In the genomic region with DNA sequence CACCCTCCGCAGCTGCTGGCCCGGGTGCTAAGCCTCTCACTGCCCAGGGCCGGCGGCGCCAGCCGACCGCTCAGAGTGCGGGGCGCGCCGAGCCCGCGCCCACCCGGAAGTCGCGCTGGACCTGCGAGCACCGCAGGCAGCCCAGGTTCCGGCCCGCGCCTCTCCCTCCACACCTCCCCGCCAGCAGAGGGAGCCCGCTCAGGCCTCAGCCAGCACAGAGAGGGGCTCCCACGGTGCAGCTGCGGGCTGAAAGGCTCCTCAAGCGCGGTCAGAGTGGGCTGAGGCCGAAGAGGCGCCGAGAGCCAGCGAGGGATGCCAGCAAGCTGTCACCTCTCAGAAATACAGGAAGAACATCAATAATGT, we compare ENCODE assay signal across 8 cellular contexts.
DNase-seq lines count a peak whose midpoint lies in the region; ATAC-seq and TF ChIP-seq lines count a peak whose summit lies in the region.
"Not testable (repeated sequence)": the region's sequence is repeated elsewhere in the genome, so short reads cannot be mapped to it uniquely, and the experiment has no call there.

No MANE protein-coding gene starts in this region.

- H3K4me3 Mint-ChIP-seq in CD4-positive, alpha-beta T cell = not testable (repeated sequence)
- peak overlapping the region in 1 of 2 donors; percentile 32 for H3K4me3 Mint-ChIP-seq in stimulated activated naive B cell treated with anti-CD40 and anti-IgM and Interleukin-4, amounts not matched to agents 10 μg/mL and 1 μg/mL and 100 μg/mL, for 72 hours

- H3K36me3 ChIP-seq in SJCRH30 = not testable (repeated sequence)

- H3K27me3 Mint-ChIP-seq in CD4-positive, alpha-beta T cell; stimulated activated naive B cell treated with anti-CD40 and anti-IgM and Interleukin-4, amounts not matched to agents 10 μg/mL and 1 μg/mL and 100 μg/mL, for 72 hours: not testable (repeated sequence)

- H3K27ac ChIP-seq in CD4-positive, alpha-beta T cell (ENCODE audit: low read depth, low read length); SJCRH30: not testable (repeated sequence)

- not testable (repeated sequence) for H3K9me3 Mint-ChIP-seq in CD4-positive, alpha-beta T cell; stimulated activated naive B cell treated with anti-CD40 and anti-IgM and Interleukin-4, amounts not matched to agents 10 μg/mL and 1 μg/mL and 100 μg/mL, for 72 hours

- intact Hi-C loops in CD4-positive, alpha-beta T cell (cut with DNase I, micrococcal nuclease) = loop anchor here in 1 of 2 experiments (10.0 kb wide), 1 partner anchor 670 kb away; a partner anchor contains a TSS

- H3K36me3 Mint-ChIP-seq in CD4-positive, alpha-beta T cell (ENCODE audit: low read depth); stimulated activated naive B cell treated with anti-CD40 and anti-IgM and Interleukin-4, amounts not matched to agents 10 μg/mL and 1 μg/mL and 100 μg/mL, for 72 hours: not testable (repeated sequence)

- not testable (repeated sequence) for H3K4me1 ChIP-seq in SJCRH30; mononuclear cell (ENCODE audit: insufficient read depth, low read length)

- H3K27ac Mint-ChIP-seq in CD4-positive, alpha-beta T cell; stimulated activated naive B cell treated with anti-CD40 and anti-IgM and Interleukin-4, amounts not matched to agents 10 μg/mL and 1 μg/mL and 100 μg/mL, for 72 hours: not testable (repeated sequence)

- POLR2A ChIA-PET in CD4-positive, alpha-beta T cell (lab: Charles Lee) = not testable (repeated sequence)

- not testable (repeated sequence) for H3K27me3 ChIP-seq in CD4-positive, alpha-beta T cell (ENCODE audit: control insufficient read depth, insufficient read depth, low read length); SJCRH30; mononuclear cell (ENCODE audit: insufficient read depth, low read length)

- peak in 3 of 10 experiments; percentile 20 to 51 (median 42) for DNase-seq in CD4-positive, alpha-beta T cell
- DNase-seq in SJCRH30; fibroblast of pulmonary artery (ENCODE audit: low read depth); stimulated activated naive B cell treated with anti-CD40 and anti-IgM and Interleukin-4, amounts not matched to agents 10 μg/mL and 1 μg/mL and 100 μg/mL, for 72 hours: not testable (repeated sequence)
- DNase-seq in activated gamma-delta T cell treated with anti-CD3 and anti-CD28 coated beads, Interleukin-2, amount 50 U/mL, for 16 hours (ENCODE audit: low read depth) = peak; percentile 41

- peaks cover 23% of the 10 kb centered on the region for H3K4me1 Mint-ChIP-seq in CD4-positive, alpha-beta T cell (ENCODE audit: low read depth)
- not testable (repeated sequence) for H3K4me1 Mint-ChIP-seq in stimulated activated naive B cell treated with anti-CD40 and anti-IgM and Interleukin-4, amounts not matched to agents 10 μg/mL and 1 μg/mL and 100 μg/mL, for 72 hours

- not testable (repeated sequence) for TF ChIP-seq CTCF in CD4-positive, alpha-beta T cell (IDR thresholded peaks at IDR 0.05); fibroblast of pulmonary artery (IDR thresholded peaks at IDR 0.05; ENCODE audit: low read length, missing control alignments)

- CTCF ChIA-PET in CD4-positive, alpha-beta T cell (lab: Charles Lee) = not testable (repeated sequence)

- H3K9me3 ChIP-seq in CD4-positive, alpha-beta T cell (ENCODE audit: control insufficient read depth, low read length); SJCRH30 (replicated peaks); mononuclear cell (ENCODE audit: low read depth, low read length): not testable (repeated sequence)

- peak; percentile 77 for ATAC-seq in CD4-positive, alpha-beta T cell (ENCODE audit: poor library complexity)
- ATAC-seq in GM21447 (IDR thresholded peaks at IDR 0.05; ENCODE audit: unreplicated experiment) (peak; percentile 79), HG03175 (IDR thresholded peaks at IDR 0.05; ENCODE audit: unreplicated experiment) (peak; percentile 78)
- ATAC-seq in stimulated activated naive B cell treated with anti-CD40 and anti-IgM and Interleukin-4, amounts not matched to agents 10 μg/mL and 1 μg/mL and 100 μg/mL, for 72 hours (replicated peaks) = peak; percentile 96 to 98

- H3K4me3 ChIP-seq in SJCRH30 (peak overlapping the region; percentile 53), fibroblast of pulmonary artery (replicated peaks; ENCODE audit: low read depth, low read length) (peak overlapping the region; percentile 25), mononuclear cell (ENCODE audit: low read length) (peak overlapping the region; percentile 28)
